8 cellular contexts compared by ENCODE assay signal in the genomic region with DNA sequence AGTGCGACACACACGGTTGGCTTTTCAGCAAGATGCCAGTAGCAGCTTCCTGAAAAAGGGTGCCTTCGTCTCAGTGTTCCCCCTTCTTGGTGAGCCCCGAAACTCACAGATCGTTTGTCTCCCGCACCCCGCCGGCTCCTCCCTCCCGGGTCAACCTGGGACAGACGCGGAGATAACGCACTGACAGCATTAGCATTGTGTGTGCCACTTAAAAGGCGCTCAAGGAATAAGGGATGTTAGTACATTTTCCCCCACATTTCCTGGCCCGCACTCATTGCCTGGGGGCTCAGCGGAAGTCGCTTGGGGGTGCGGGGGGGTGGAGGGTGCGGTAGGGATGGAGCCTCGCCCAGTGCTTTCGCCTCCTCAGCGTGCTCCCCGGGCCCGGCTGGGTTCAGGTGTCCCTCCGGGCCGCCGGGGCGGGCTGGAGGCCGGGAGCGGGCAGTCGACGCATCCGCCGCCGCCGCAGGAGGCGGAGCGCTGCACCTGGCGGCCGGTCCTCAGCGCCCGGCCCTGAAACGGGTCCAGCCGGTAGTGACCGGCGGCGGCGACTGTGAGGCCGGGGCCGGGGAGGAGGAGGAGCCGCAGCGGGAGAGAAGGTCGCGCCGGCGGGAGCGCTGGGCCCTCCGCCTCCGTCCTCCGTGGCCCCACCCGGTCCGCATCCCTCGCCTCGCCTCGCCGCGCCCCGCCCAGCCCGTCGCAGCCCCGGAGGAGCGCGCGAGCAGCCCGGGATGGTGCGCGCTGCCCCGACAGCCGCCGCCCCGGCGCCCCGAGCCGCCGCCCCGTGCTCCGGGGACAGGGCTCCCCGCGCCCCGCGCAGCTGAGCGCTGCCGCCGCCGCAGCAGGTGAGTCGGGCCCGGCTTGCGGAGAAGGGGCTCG. TPM values are rescaled to one million over a fixed set of nuclear protein-coding genes. Genes with fewer than 3 reads are reported as not detected.
A peak's percentile ranks its signal among the peaks of the same experiment; 100 is the strongest.
DNase-seq lines count a peak whose midpoint lies in the region; ATAC-seq, FAIRE-seq and TF ChIP-seq lines count a peak whose summit lies in the region.

A gene (plus strand): TSS at position 694 of the 876 bp plus-strand sequence. CDS start 27,675 bp downstream, outside the sequence.

- H3K36me3 ChIP-seq in OCI-LY7 (ENCODE audit: insufficient read depth, low read length) (no peaks in the 10 kb centered on the region), neural progenitor cell (no peaks in the 10 kb centered on the region), subcutaneous abdominal adipose tissue (ENCODE audit: control insufficient read depth in 5 of 5, insufficient read depth in 5 of 5, low read length in 5 of 5) (no peaks in the 10 kb centered on the region)

- no peaks in the 10 kb centered on the region for H3F3A ChIP-seq in neural progenitor cell (ENCODE audit: low read depth)

- H3K27me3 Mint-ChIP-seq in neural progenitor cell (ENCODE audit: insufficient read depth, low read depth), result peaks cover 16% of the 10 kb centered on the region

- peak within 1 kb of the TSS; percentile 85 for H3K4me3 Mint-ChIP-seq in neural progenitor cell

- H2AFZ ChIP-seq in OCI-LY7 (ENCODE audit: low read length), result peak within 1 kb of the TSS; percentile 95
- H2AFZ ChIP-seq in neural progenitor cell (replicated peaks), result peak within 1 kb of the TSS; percentile 98

- H3K27ac ChIP-seq in A549 (peak within 1 kb of the TSS; percentile 90 to 98), OCI-LY7 (ENCODE audit: low read depth, low read length, poor library complexity, severe bottlenecking) (peak within 1 kb of the TSS; percentile 46), neural progenitor cell (no peak within 1 kb of the TSS), subcutaneous abdominal adipose tissue (ENCODE audit: low read depth, low read length) (peak within 1 kb of the TSS; percentile 47)

- intact Hi-C loops in OCI-LY7 (cut with micrococcal nuclease; ENCODE audit: unreplicated experiment), result loop anchor here (1.0 to 5.0 kb wide), 6 partner anchors 61 to 474 kb away; a partner anchor contains a TSS

- H3K9me2 ChIP-seq in OCI-LY7 (ENCODE audit: insufficient read depth, low read length), result no peaks in the 10 kb centered on the region

- no TSS peak for BruUV-seq in OCI-LY7 (replicated peaks; lab: Mats Ljungman, UMichigan)

- POLR2A ChIA-PET in A549 (lab: Yijun Ruan, JAX), result no interaction called here
- POLR2A ChIA-PET in OCI-LY7 (lab: Charles Lee), result interaction anchor here (0.6 to 1.6 kb wide), 5 partner anchors 39 to 273 kb away, joined by 3 to 5 read pairs (median 4); no protein-coding TSS in a partner anchor

- peaks cover 8% of the 10 kb centered on the region for H3K4me1 Mint-ChIP-seq in neural progenitor cell

- peak within 1 kb of the TSS; percentile 86 for H3K4me2 ChIP-seq in A549
- peak within 1 kb of the TSS; percentile 74 for H3K4me2 ChIP-seq in OCI-LY7 (ENCODE audit: low read length)
- peak within 1 kb of the TSS; percentile 81 for H3K4me2 ChIP-seq in neural progenitor cell

- H3K9me3 ChIP-seq in A549, result 0 out of 3 replicates have a peak, but pooled peaks cover 2% of the 10 kb centered on the region
- H3K9me3 ChIP-seq in OCI-LY7 (ENCODE audit: low read length), result no peaks in the 10 kb centered on the region
- H3K9me3 ChIP-seq in neural progenitor cell (ENCODE audit: low read depth), result no peaks in the 10 kb centered on the region
- H3K9me3 ChIP-seq in subcutaneous abdominal adipose tissue (ENCODE audit: control insufficient read depth in 5 of 5, low read length in 5 of 5), result peaks cover 0 to 4% (median 0%) of the 10 kb centered on the region in 5 donors

- ATAC-seq in A549 (peak; percentile 82 to 84), GM18858 (IDR thresholded peaks at IDR 0.05; ENCODE audit: unreplicated experiment) (peak; percentile 35), HG03095 (IDR thresholded peaks at IDR 0.05; ENCODE audit: unreplicated experiment) (peak; percentile 59)

- H4K20me1 ChIP-seq in OCI-LY7 (ENCODE audit: insufficient read depth, low read length) (no peaks in the 10 kb centered on the region), neural progenitor cell (ENCODE audit: low read depth) (no peaks in the 10 kb centered on the region)

- H3K27ac Mint-ChIP-seq in neural progenitor cell, result no peak within 1 kb of the TSS

- H3K79me2 ChIP-seq in OCI-LY7 (ENCODE audit: insufficient read depth, low read depth, low read length) (no peaks in the 10 kb centered on the region), neural progenitor cell (ENCODE audit: low read depth) (no peaks in the 10 kb centered on the region)

- 52% methylated on average over 13 of the region's 98 CpGs for WGBS in A549 (ENCODE audit: missing lambda C conversion rate)

- FAIRE-seq in A549 (lab: Jason Lieb, UNC), result no peak

- TF ChIP-seq CTCF in A549 (IDR thresholded peaks at IDR 0.05), result no peak
- TF ChIP-seq CTCF in OCI-LY7 (conservative IDR thresholded peaks at IDR 0.05; ENCODE audit: low read length), result no peak
- TF ChIP-seq CTCF in fibroblast of villous mesenchyme (IDR thresholded peaks at IDR 0.05; ENCODE audit: insufficient read depth, low read depth, low read length), result no peak
- no peak for TF ChIP-seq CTCF in neural progenitor cell (IDR thresholded peaks at IDR 0.05)

- peak; percentile 3; the same call in 1 of the 2 replicates for TF ChIP-seq POLR2A in A549 (IDR thresholded peaks at IDR 0.05; ENCODE audit: low read length)

- TF ChIP-seq RAD21 in A549 (conservative IDR thresholded peaks at IDR 0.05 in 1 of 2, IDR thresholded peaks at IDR 0.05 in 1 of 2), result no peak

- peaks cover 31% of the 10 kb centered on the region for H3K4me1 ChIP-seq in A549
- H3K4me1 ChIP-seq in OCI-LY7 (ENCODE audit: insufficient read depth, low read length, poor library complexity, severe bottlenecking), result peaks cover 16% of the 10 kb centered on the region
- peaks cover 4% of the 10 kb centered on the region for H3K4me1 ChIP-seq in neural progenitor cell
- H3K4me1 ChIP-seq in subcutaneous abdominal adipose tissue (ENCODE audit: control insufficient read depth in 5 of 5, insufficient read depth in 5 of 5, low read length in 5 of 5), result peaks cover 0 to 24% (median 16%) of the 10 kb centered on the region in 5 donors

- H3K9me3 Mint-ChIP-seq in neural progenitor cell, result no peaks in the 10 kb centered on the region

- TF ChIP-seq EP300 in A549 (IDR thresholded peaks at IDR 0.05), result no peak

- H3K4me3 ChIP-seq in A549 (peak within 1 kb of the TSS; percentile 84), OCI-LY7 (ENCODE audit: low read depth, low read length, poor library complexity, severe bottlenecking) (peak within 1 kb of the TSS; percentile 84), fibroblast of villous mesenchyme (ENCODE audit: low read depth, low read length) (peak within 1 kb of the TSS; percentile 59), neural progenitor cell (peak within 1 kb of the TSS; percentile 77), subcutaneous abdominal adipose tissue (ENCODE audit: low read depth in 1 of 5, low read length in 5 of 5) (peak within 1 kb of the TSS; percentile 59 to 75 (median 69))

- CTCF ChIA-PET in A549 (lab: Yijun Ruan, JAX), result interaction anchor here (1.0 kb wide), 1 partner anchor 64 kb away, joined by 3 read pairs; a partner anchor contains a TSS
- CTCF ChIA-PET in OCI-LY7 (lab: Charles Lee; ENCODE audit: unreplicated experiment), result no interaction called here

- peak; percentile 32 to 45 for DNase-seq in A549 (ENCODE audit: low read depth in 1 of 2, low spot score in 1 of 2)
- DNase-seq in OCI-LY7 (ENCODE audit: low spot score), result peak; percentile 54
- peak; percentile 45 for DNase-seq in activated T-helper 1 cell treated with Interleukin-2 at 50 U/mL for 16 hours (ENCODE audit: low read depth)
- no peak for DNase-seq in fibroblast of villous mesenchyme (ENCODE audit: low read depth)
- peak; percentile 85 for DNase-seq in neural progenitor cell (ENCODE audit: low spot score)

- H3K27me3 ChIP-seq in neural progenitor cell (peaks cover 55% of the 10 kb centered on the region), subcutaneous abdominal adipose tissue (ENCODE audit: control insufficient read depth in 5 of 5, insufficient read depth in 4 of 5, low read length in 5 of 5) (peaks cover 0 to 6% (median 3%) of the 10 kb centered on the region in 5 donors)

- H3K9ac ChIP-seq in neural progenitor cell (no peak within 1 kb of the TSS), subcutaneous abdominal adipose tissue (ENCODE audit: low read length in 5 of 5) (peak within 1 kb of the TSS in 4 of 5 donors; percentile 49 to 73 (median 66))

- no peaks in the 10 kb centered on the region for H3K36me3 Mint-ChIP-seq in neural progenitor cell

TF ChIP-seq in A549, 52 proteins besides CTCF, POLR2A, EP300 and RAD21:
- TF ChIP-seq RFX5 (IDR thresholded peaks at IDR 0.05), result no peak
- TF ChIP-seq, protein P1, sequence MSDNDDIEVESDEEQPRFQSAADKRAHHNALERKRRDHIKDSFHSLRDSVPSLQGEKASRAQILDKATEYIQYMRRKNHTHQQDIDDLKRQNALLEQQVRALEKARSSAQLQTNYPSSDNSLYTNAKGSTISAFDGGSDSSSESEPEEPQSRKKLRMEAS (IDR thresholded peaks at IDR 0.05), result 0 out of 2 replicates have a peak, but pooled peaks have one; percentile 26
- TF ChIP-seq JUN (IDR thresholded peaks at IDR 0.05), result peak in 1 of 2 experiments; percentile 59; a peak in 3 of 5 replicates
TF ChIP-seq in A549: peak in this region for 2.

RNA-seq across cellular contexts. Expression of the gene that starts here (rescaled TPM):
- 33.2 and 41.3 TPM in 2 replicates for polyA plus RNA-seq in A549 (2011; rRNA removed)
- 8.8 and 9.6 TPM in 2 replicates for polyA plus RNA-seq in A549 (2012; cell fraction: cytosol; rRNA removed)
- 7.5 and 9.5 TPM in 2 replicates for polyA plus RNA-seq in A549 (2012; cell fraction: nucleus; rRNA removed)
- polyA plus RNA-seq in A549 (2017; fragmentation: RNase III; extraction: RNeasy Plus Mini Kit Qiagen cat#74134 plus additional on column Dnase treatment), result 13.3 to 15.9 TPM (median 14.3 TPM) in 3 replicates
- 38.9 and 48.4 TPM in 2 replicates for polyA minus RNA-seq in A549 (2011; rRNA and poly(A)+ RNA removed)
- total RNA-seq in OCI-LY7 (2014; rRNA removed; shearing (Covaris generic)), result 8.3 and 11.5 TPM in 2 replicates
- total RNA-seq in OCI-LY7 (2022), result 19.5 and 23.1 TPM in 2 replicates
- total RNA-seq in fibroblast of villous mesenchyme, result 7.1 and 14.7 TPM in 2 replicates
- 0.25 and 0.37 TPM in 2 replicates for total RNA-seq in neural progenitor cell (ENCODE audit: low replicate concordance)

Comparison
In these comparisons a context has a peak if more than half of its experiments do, and no peak if none do; other contexts are left out.
1. Peak in DNase-seq, H3K4me3 ChIP-seq and H3K4me2 ChIP-seq in neural progenitor cell; RNA of the gene not detected or under 1 TPM.